18 cellular contexts compared by ENCODE assay signal in the genomic region with DNA sequence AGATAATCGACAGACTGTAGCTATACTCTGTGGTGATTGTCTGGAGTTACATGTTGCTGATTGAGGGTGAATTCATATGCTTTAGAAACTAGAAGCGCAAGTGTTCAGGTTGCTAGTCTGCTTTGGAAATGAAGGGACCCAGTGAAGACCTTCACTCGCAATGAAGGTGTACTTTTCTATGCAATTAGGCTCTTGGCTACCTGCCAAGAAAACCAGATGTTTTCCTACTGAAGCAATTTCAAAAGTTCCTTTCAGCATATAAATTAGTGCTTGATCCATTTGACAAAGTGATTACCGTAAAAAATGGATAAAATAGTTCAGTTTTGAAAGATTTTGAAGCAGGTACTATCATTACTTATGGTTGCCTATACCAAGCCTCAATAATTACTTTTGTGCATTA. TPM values are rescaled to one million over a fixed set of nuclear protein-coding genes. Genes with fewer than 3 reads are reported as not detected.
DNase-seq lines count a peak whose midpoint lies in the region; ATAC-seq, FAIRE-seq and TF ChIP-seq lines count a peak whose summit lies in the region.
"Had no signal": no experiment of that assay in that cellular context is flagged by ENCODE, and none has a peak within 500 bp of the region (broad histone marks: within the 10 kb centered on the region; RNA-seq: fewer than 3 reads in every experiment).

No MANE protein-coding gene starts in this region.

- H3K36me3 ChIP-seq in K562 (ENCODE audit: control insufficient read depth, insufficient read depth, low read length) = no peaks in the 10 kb centered on the region
- H3K36me3 ChIP-seq in effector memory CD4-positive, alpha-beta T cell (ENCODE audit: control insufficient read depth, insufficient read depth, low read length) = peaks cover 12% of the 10 kb centered on the region

- no TSS peak for BruUV-seq in K562 (replicated peaks; lab: Mats Ljungman, UMichigan)

- H3K79me2 ChIP-seq in K562 (ENCODE audit: control insufficient read depth, insufficient read depth, low read length) = no peaks in the 10 kb centered on the region

- no peak; the same call in 2 of the 3 replicates for ATAC-seq in K562
- no peak for ATAC-seq in GM21825 (IDR thresholded peaks at IDR 0.05; ENCODE audit: unreplicated experiment)
- ATAC-seq in Right ventricle myocardium inferior = no peak
- ATAC-seq: Panc1 had no signal

- WGBS in K562 (ENCODE audit: insufficient coverage, low coverage, missing lambda C conversion rate) = 20% methylated on average over 4 of the region's 4 CpGs

- DNase-seq in DMS79 treated with DMSO at 0.1 percent for 48 hours (lab: John Stamatoyannopoulos, UW) (peak; percentile 6), DMS79 (lab: John Stamatoyannopoulos, UW) (no peak), NCI-H2171 (lab: John Stamatoyannopoulos, UW) (peak; percentile 3), K562 (ENCODE audit: extremely low read depth in 1 of 4, low spot score in 3 of 4) (peak in 1 of 4 experiments; percentile 36), Right ventricle myocardium inferior (ENCODE audit: missing footprints) (no peak)
- DNase-seq in effector memory CD4-positive, alpha-beta T cell = no peak
- DNase-seq: COR-L47, DMS53, GF-D8, MM.1S, NCI-H1436, NCI-H2081 treated with DMSO at 0.1 percent for 48 hours, SHP77, T-helper 2 cell had no signal

- no peak for TF ChIP-seq RAD21 in Ishikawa (IDR thresholded peaks at IDR 0.05; ENCODE audit: low read depth)
- no peak for TF ChIP-seq RAD21 in K562 (CRISPR knock-in tag; conservative IDR thresholded peaks at IDR 0.05 in 1 of 2, IDR thresholded peaks at IDR 0.05 in 1 of 2)

- peak; percentile 72 for FAIRE-seq in K562 (lab: Jason Lieb, UNC)

- H3K27me3 ChIP-seq in K562 (ENCODE audit: control insufficient read depth in 2 of 2, insufficient read depth in 2 of 2, low read length in 2 of 2) = no peaks in the 10 kb centered on the region
- no peaks in the 10 kb centered on the region for H3K27me3 ChIP-seq in effector memory CD4-positive, alpha-beta T cell (replicated peaks; ENCODE audit: control insufficient read depth, insufficient read depth, low read length, poor library complexity, severe bottlenecking)

- no peaks in the 10 kb centered on the region for H3K9me3 ChIP-seq in K562 (replicated peaks; ENCODE audit: control insufficient read depth, insufficient read depth, low read depth, low read length)
- no peaks in the 10 kb centered on the region for H3K9me3 ChIP-seq in effector memory CD4-positive, alpha-beta T cell (ENCODE audit: control insufficient read depth, low read length)

- H3K9me1 ChIP-seq in K562 (ENCODE audit: control insufficient read depth, insufficient read depth, low read length) = no peaks in the 10 kb centered on the region

- H3K9ac ChIP-seq in K562 (ENCODE audit: insufficient read depth in 1 of 2, low read depth in 2 of 2, low read length in 2 of 2) = no peak overlapping the region

- H3K4me3 ChIP-seq in K562 = no peak overlapping the region
- no peak overlapping the region for H3K4me3 ChIP-seq in effector memory CD4-positive, alpha-beta T cell (ENCODE audit: insufficient read depth, low read depth, low read length, poor library complexity, severe bottlenecking)

- intact Hi-C loops in K562 (cut with micrococcal nuclease) (loop anchor here (10.0 kb wide), 1 partner anchor 345 kb away; no protein-coding TSS in a partner anchor), Right ventricle myocardium inferior (cut with DNase I) (no loop called here)

- no peak for TF ChIP-seq CTCF in K562 (IDR thresholded peaks at IDR 0.05 in 2 of 3, conservative IDR thresholded peaks at IDR 0.05 in 1 of 3; ENCODE audit: insufficient read depth in 2 of 3, low read depth in 1 of 3, low read length in 3 of 3)

- H3K4me2 ChIP-seq in K562 (ENCODE audit: insufficient read depth, low read length) = no peak overlapping the region

- no peak for TF ChIP-seq POLR2A in K562 (conservative IDR thresholded peaks at IDR 0.05)

- TF ChIP-seq EP300 in Ishikawa (IDR thresholded peaks at IDR 0.05; ENCODE audit: borderline replicate concordance) (no peak), K562 (IDR thresholded peaks at IDR 0.05; ENCODE audit: low read length) (no peak)

- no peaks in the 10 kb centered on the region for H4K20me1 ChIP-seq in K562 (replicated peaks; ENCODE audit: control insufficient read depth, insufficient read depth, low read length)

- CTCF ChIA-PET in K562 (lab: Yijun Ruan, JAX; ENCODE audit: low intra/inter-chr PET ratio) = no interaction called here

- no peak overlapping the region for H3K27ac ChIP-seq in K562 (ENCODE audit: extremely low read depth, low read depth, low read length)
- H3K27ac ChIP-seq in effector memory CD4-positive, alpha-beta T cell (ENCODE audit: insufficient read depth, low read length, poor library complexity, severe bottlenecking) = no peak overlapping the region

- no peak overlapping the region for H2AFZ ChIP-seq in K562 (ENCODE audit: low read depth, low read length)

- peaks cover 0 to 3% of the 10 kb centered on the region in 2 experiments; a peak in 1 of 5 replicates for H3K4me1 ChIP-seq in K562 (replicated peaks in 1 of 2; ENCODE audit: control insufficient read depth in 2 of 2, insufficient read depth in 2 of 2, low read length in 2 of 2)
- no peaks in the 10 kb centered on the region for H3K4me1 ChIP-seq in effector memory CD4-positive, alpha-beta T cell (ENCODE audit: control insufficient read depth, insufficient read depth, low read length, poor library complexity, severe bottlenecking)

- in situ Hi-C loops in K562 (cut with MboI) = loop anchor here (25.0 kb wide), 1 partner anchor 438 kb away; no protein-coding TSS in a partner anchor

- POLR2A ChIA-PET in K562 (lab: Yijun Ruan, JAX) = no interaction called here

TF ChIP-seq in Ishikawa, 13 proteins besides CTCF, POLR2A, EP300 and RAD21:
- TF ChIP-seq ZBTB7A (IDR thresholded peaks at IDR 0.05; ENCODE audit: low read depth) (no peak), NFIC (IDR thresholded peaks at IDR 0.05) (peak; percentile 74), CEBPB (IDR thresholded peaks at IDR 0.05) (no peak)

TF ChIP-seq in K562, 482 proteins besides CTCF, POLR2A, EP300 and RAD21:
- TF ChIP-seq BCOR (IDR thresholded peaks at IDR 0.05) (no peak), NFIX (CRISPR knock-in tag; IDR thresholded peaks at IDR 0.05; ENCODE audit: low read depth) (peak; percentile 90), NFIC (IDR thresholded peaks at IDR 0.05) (peak; percentile 98)

RNA-seq across cellular contexts. Expression of a gene that starts 10.0 kb away (rescaled TPM):
- 0.30 and 0.63 TPM in 2 replicates for total RNA-seq in K562 (2011; cell fraction: chromatin; rRNA removed; ENCODE audit: low replicate concordance)
- 0.26 and 0.33 TPM in 2 replicates for total RNA-seq in K562 (2011; cell fraction: nucleolus; rRNA removed)
- 0.15 and 0.37 TPM in 2 replicates for total RNA-seq in K562 (2011; cell fraction: nucleoplasm; rRNA removed)
- total RNA-seq in K562 (2014; rRNA removed) = 0.61 and 1.2 TPM in 2 replicates
- total RNA-seq in K562 (2014; rRNA removed; fragmentation: Illumina TruSeq; extraction: Trizol) = 0.25 and 0.77 TPM in 2 replicates
- total RNA-seq in K562 (2015; rRNA removed; fragmentation: Illumina TruSeq; extraction: Trizol) = 0.18 and 0.49 TPM in 2 replicates
- total RNA-seq in K562 (2021) = 0.09 and 0.20 TPM in 2 replicates
- polyA plus RNA-seq in K562 (2011; rRNA removed) = 0.26 and 0.46 TPM in 2 replicates
- 0.03 and 0.19 TPM in 2 replicates for polyA plus RNA-seq in K562 (2011; cell fraction: cytosol; rRNA removed)
- 0.26 and 0.70 TPM in 2 replicates for polyA plus RNA-seq in K562 (2011; cell fraction: nucleus; rRNA removed)
- 0.35 and 0.48 TPM in 2 replicates for polyA plus RNA-seq in K562 (2012)
- polyA plus RNA-seq in K562 (2014; fragmentation: Illumina TruSeq; extraction: Trizol) = 0.30 and 0.64 TPM in 2 replicates
- polyA plus RNA-seq in K562 (2014; fragmentation: Nextera tagmentation; extraction: Ambion mirVana) = under 1 TPM; 0.10 to 0.56 TPM
- polyA plus RNA-seq in K562 (2014; rRNA removed) = 0.20 and 0.91 TPM in 2 replicates
- 0.21 and 0.39 TPM in 2 replicates for polyA minus RNA-seq in K562 (2011; rRNA and poly(A)+ RNA removed)
- not detected in 2 replicates for polyA minus RNA-seq in K562 (2011; cell fraction: cytosol; rRNA and poly(A)+ RNA removed)
- polyA minus RNA-seq in K562 (2011; cell fraction: nucleus; rRNA and poly(A)+ RNA removed) = 0.33 and 0.94 TPM in 2 replicates
- total RNA-seq in Right ventricle myocardium inferior = 0.46 TPM
- polyA plus RNA-seq: CD14-positive monocyte had no signal

RNA-seq across cellular contexts. Expression of a gene that starts 20.1 kb away (rescaled TPM):
- not detected in 2 replicates for total RNA-seq in K562 (2011; cell fraction: chromatin; rRNA removed; ENCODE audit: low replicate concordance)
- total RNA-seq in K562 (2011; cell fraction: nucleolus; rRNA removed) = not detected in 2 replicates
- not detected in 2 replicates for total RNA-seq in K562 (2011; cell fraction: nucleoplasm; rRNA removed)
- 0.29 TPM in 1 of 2 replicates, not detected in the other for total RNA-seq in K562 (2014; rRNA removed)
- not detected in 2 replicates for total RNA-seq in K562 (2014; rRNA removed; fragmentation: Illumina TruSeq; extraction: Trizol)
- total RNA-seq in K562 (2015; rRNA removed; fragmentation: Illumina TruSeq; extraction: Trizol) = not detected in 2 replicates
- total RNA-seq in K562 (2021) = not detected in 2 replicates
- not detected in 2 replicates for polyA plus RNA-seq in K562 (2011; rRNA removed)
- polyA plus RNA-seq in K562 (2011; cell fraction: cytosol; rRNA removed) = 0.35 TPM in 1 of 2 replicates, not detected in the other
- polyA plus RNA-seq in K562 (2011; cell fraction: nucleus; rRNA removed) = 0.03 and 0.13 TPM in 2 replicates
- not detected in 2 replicates for polyA plus RNA-seq in K562 (2012)
- not detected in 2 replicates for polyA plus RNA-seq in K562 (2014; fragmentation: Illumina TruSeq; extraction: Trizol)
- not detected for polyA plus RNA-seq in K562 (2014; fragmentation: Nextera tagmentation; extraction: Ambion mirVana)
- not detected in 2 replicates for polyA plus RNA-seq in K562 (2014; rRNA removed)
- not detected in 2 replicates for polyA minus RNA-seq in K562 (2011; rRNA and poly(A)+ RNA removed)
- not detected in 2 replicates for polyA minus RNA-seq in K562 (2011; cell fraction: cytosol; rRNA and poly(A)+ RNA removed)
- not detected in 2 replicates for polyA minus RNA-seq in K562 (2011; cell fraction: nucleus; rRNA and poly(A)+ RNA removed)
- total RNA-seq in Right ventricle myocardium inferior = 2.6 TPM

Comparison
In these comparisons a context has a peak if more than half of its experiments do, and no peak if none do; other contexts are left out.
1. DNase-seq: peak in DMS79 treated with DMSO at 0.1 percent for 48 hours (single experiment) and NCI-H2171 (single experiment); none in DMS79 (single experiment), Right ventricle myocardium inferior (single experiment) and effector memory CD4-positive, alpha-beta T cell (0 of 3).